Comparison of ENCODE assay signal across 7 cellular contexts in the genomic region with DNA sequence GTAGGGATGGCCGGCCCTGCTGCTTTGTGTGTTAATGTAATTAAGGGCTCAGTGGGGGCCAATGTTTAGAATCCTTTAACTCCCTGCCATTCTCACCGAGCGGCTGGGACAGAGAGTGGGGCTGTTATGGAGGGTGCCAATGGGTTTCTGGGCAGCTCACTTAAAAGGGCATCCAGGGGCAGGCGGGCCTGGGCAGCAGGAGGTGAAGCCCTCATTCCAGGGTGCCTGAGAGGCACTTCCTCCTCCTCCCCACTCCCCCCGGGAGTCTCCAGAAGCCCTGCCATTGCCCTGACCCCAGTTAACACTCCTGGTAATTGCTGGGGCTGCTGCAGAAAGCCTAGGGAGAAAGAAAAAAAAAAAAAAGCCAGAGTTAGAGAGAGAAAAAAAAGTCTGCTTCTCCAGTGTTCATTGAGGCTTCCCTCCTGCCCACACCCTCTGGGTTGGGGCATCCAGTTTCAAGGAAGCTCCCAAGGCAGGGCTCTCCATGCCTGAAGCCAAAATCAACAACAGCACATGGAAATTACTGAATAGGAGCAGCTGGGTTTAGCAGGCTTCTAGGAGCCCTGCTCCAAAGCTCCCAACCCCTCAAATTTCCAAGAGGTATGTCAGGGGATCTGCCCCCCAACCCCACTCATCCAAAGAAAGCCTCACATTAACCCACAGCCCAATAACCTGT. TPM values are rescaled to one million over a fixed set of nuclear protein-coding genes. Genes with fewer than 3 reads are reported as not detected.
A peak's percentile ranks its signal among the peaks of the same experiment; 100 is the strongest.
DNase-seq lines count a peak whose midpoint lies in the region; ATAC-seq and TF ChIP-seq lines count a peak whose summit lies in the region.

No MANE protein-coding gene starts in this region.

- ATAC-seq in HG02885 (IDR thresholded peaks at IDR 0.05; ENCODE audit: poor library complexity, unreplicated experiment) (no peak), HG02981 (IDR thresholded peaks at IDR 0.05; ENCODE audit: unreplicated experiment) (no peak)
- no peak for ATAC-seq in activated CD8-positive, alpha-beta T cell treated with anti-CD3 and anti-CD28 coated beads for 36 hours

- no peak for TF ChIP-seq CTCF in type B pancreatic cell (conservative IDR thresholded peaks at IDR 0.05)
- TF ChIP-seq CTCF in activated CD8-positive, alpha-beta T cell treated with anti-CD3 and anti-CD28 coated beads for 36 hours (IDR thresholded peaks at IDR 0.05) = no peak

- POLR2A ChIA-PET in activated CD8-positive, alpha-beta T cell treated with anti-CD3 and anti-CD28 coated beads for 36 hours (lab: Charles Lee) = no interaction called here

- DNase-seq in NCI-H1417 (lab: John Stamatoyannopoulos, UW) (peak; percentile 57 to 95 (median 83)), iris pigment epithelial cell (ENCODE audit: low read depth) (peak; percentile 54), type B pancreatic cell (ENCODE audit: extremely low spot score, unreplicated experiment) (no peak)
- DNase-seq in activated CD8-positive, alpha-beta T cell treated with anti-CD3 and anti-CD28 coated beads for 36 hours = no peak

- CTCF ChIA-PET in activated CD8-positive, alpha-beta T cell treated with anti-CD3 and anti-CD28 coated beads for 36 hours (lab: Charles Lee) = interaction anchor here (1.6 kb wide), 1 partner anchor 185 kb away, joined by 3 read pairs; no protein-coding TSS in a partner anchor

- intact Hi-C loops in activated CD8-positive, alpha-beta T cell treated with anti-CD3 and anti-CD28 coated beads for 36 hours (cut with micrococcal nuclease) = no loop called here

- H3K27ac ChIP-seq in angular gyrus (ENCODE audit: low read depth, low read length) = peak overlapping the region; percentile 94

- H3K4me3 Mint-ChIP-seq in type B pancreatic cell = peak overlapping the region; percentile 66
- no peak overlapping the region for H3K4me3 Mint-ChIP-seq in activated CD8-positive, alpha-beta T cell treated with anti-CD3 and anti-CD28 coated beads for 36 hours

- H3K36me3 Mint-ChIP-seq in type B pancreatic cell = no peaks in the 10 kb centered on the region
- H3K36me3 Mint-ChIP-seq in activated CD8-positive, alpha-beta T cell treated with anti-CD3 and anti-CD28 coated beads for 36 hours (ENCODE audit: low read depth) = no peaks in the 10 kb centered on the region

- H3K27me3 Mint-ChIP-seq in type B pancreatic cell = no peaks in the 10 kb centered on the region
- H3K27me3 Mint-ChIP-seq in activated CD8-positive, alpha-beta T cell treated with anti-CD3 and anti-CD28 coated beads for 36 hours = peaks cover 12% of the 10 kb centered on the region

- peak overlapping the region; percentile 68 for H3K27ac Mint-ChIP-seq in type B pancreatic cell
- H3K27ac Mint-ChIP-seq in activated CD8-positive, alpha-beta T cell treated with anti-CD3 and anti-CD28 coated beads for 36 hours = no peak overlapping the region

- no peaks in the 10 kb centered on the region for H3K9me3 Mint-ChIP-seq in type B pancreatic cell
- H3K9me3 Mint-ChIP-seq in activated CD8-positive, alpha-beta T cell treated with anti-CD3 and anti-CD28 coated beads for 36 hours = no peaks in the 10 kb centered on the region

- H3K4me1 Mint-ChIP-seq in type B pancreatic cell (ENCODE audit: unreplicated experiment) = peaks cover 62% of the 10 kb centered on the region
- H3K4me1 Mint-ChIP-seq in activated CD8-positive, alpha-beta T cell treated with anti-CD3 and anti-CD28 coated beads for 36 hours (ENCODE audit: low read depth) = no peaks in the 10 kb centered on the region

RNA-seq across cellular contexts. Expression of a gene that starts 28.0 kb away (rescaled TPM):
- 29.8 and 31.3 TPM in 2 replicates for total RNA-seq in type B pancreatic cell (ENCODE audit: low replicate concordance)
- under 1 TPM; 0.29 to 0.40 TPM for total RNA-seq in activated CD8-positive, alpha-beta T cell treated with anti-CD3 and anti-CD28 coated beads for 36 hours

Comparison
In these comparisons a context has a peak if more than half of its experiments do, and no peak if none do; other contexts are left out.
1. DNase-seq: peak in NCI-H1417 (3 of 3) and iris pigment epithelial cell (single experiment); none in type B pancreatic cell (single experiment) and activated CD8-positive, alpha-beta T cell treated with anti-CD3 and anti-CD28 coated beads for 36 hours (single experiment).
2. RNA of a gene that starts 28.0 kb away (total RNA-seq): 29.8 to 31.3 TPM in type B pancreatic cell; 0.29 to 0.40 TPM in activated CD8-positive, alpha-beta T cell treated with anti-CD3 and anti-CD28 coated beads for 36 hours; every median in the first group is over 10 times any median in the second.